11 cellular contexts compared by ENCODE assay signal in the genomic region with DNA sequence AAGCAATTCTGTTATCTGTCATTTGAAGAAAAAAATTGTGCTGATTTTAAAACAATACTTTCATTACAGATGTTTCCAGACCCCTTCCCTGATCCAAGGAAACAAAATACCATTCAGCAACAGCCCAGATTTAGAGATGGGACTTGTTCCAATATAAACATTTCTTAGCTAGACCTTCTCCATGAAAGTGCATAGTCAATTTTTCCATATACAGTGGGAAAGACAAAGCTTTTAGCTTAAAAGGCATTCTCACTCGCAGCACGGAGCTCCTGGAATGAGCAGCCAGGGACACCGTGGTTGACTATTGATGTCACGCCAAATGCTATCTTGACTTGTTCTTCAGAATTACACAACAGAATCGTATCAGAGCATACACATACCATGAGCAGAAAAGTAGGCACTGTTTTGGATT. TPM values are rescaled to one million over a fixed set of nuclear protein-coding genes. Genes with fewer than 3 reads are reported as not detected.
DNase-seq lines count a peak whose midpoint lies in the region; ATAC-seq and TF ChIP-seq lines count a peak whose summit lies in the region.
"Had no signal": no experiment of that assay in that cellular context is flagged by ENCODE, and none has a peak within 500 bp of the region (broad histone marks: within the 10 kb centered on the region; RNA-seq: fewer than 3 reads in every experiment).

No MANE protein-coding gene starts in this region.

- TF ChIP-seq CTCF in mucosa of descending colon (IDR thresholded peaks at IDR 0.05) (no peak), upper lobe of right lung (IDR thresholded peaks at IDR 0.05) (no peak), GM10248 (IDR thresholded peaks at IDR 0.05; ENCODE audit: control extremely low read depth, extremely low read depth, low read depth, missing control alignments) (no peak)

- no peaks in the 10 kb centered on the region for H3K4me1 ChIP-seq in esophagus (ENCODE audit: control insufficient read depth in 2 of 2, insufficient read depth in 2 of 2, low read length in 1 of 2)
- no peaks in the 10 kb centered on the region for H3K4me1 ChIP-seq in mucosa of descending colon (ENCODE audit: low read depth)
- peaks cover 60% of the 10 kb centered on the region for H3K4me1 ChIP-seq in upper lobe of right lung

- H3K27ac ChIP-seq in esophagus (ENCODE audit: low read depth in 2 of 2, low read length in 1 of 2) (peak overlapping the region; percentile 60 to 66), upper lobe of right lung (peak overlapping the region; percentile 20)
- H3K27ac ChIP-seq: foreskin keratinocyte had no signal

- ATAC-seq in mucosa of descending colon = peak; percentile 18
- ATAC-seq in upper lobe of right lung = no peak
- no peak for ATAC-seq in GM19328 (IDR thresholded peaks at IDR 0.05; ENCODE audit: unreplicated experiment)
- ATAC-seq: foreskin keratinocyte had no signal

- CTCF ChIA-PET in GM10248 (lab: Yijun Ruan, JAX) = interaction anchor here (1.1 to 1.4 kb wide), 2 partner anchors 10 to 20 kb away, joined by 3 to 4 read pairs; no protein-coding TSS in a partner anchor

- POLR2A ChIA-PET in GM10248 (lab: Yijun Ruan, JAX) = no interaction called here

- H3K9me3 ChIP-seq in esophagus (ENCODE audit: control insufficient read depth in 2 of 2, insufficient read depth in 1 of 2, low read depth in 1 of 2, low read length in 1 of 2) (no peaks in the 10 kb centered on the region), mucosa of descending colon (no peaks in the 10 kb centered on the region), upper lobe of right lung (no peaks in the 10 kb centered on the region)

- DNase-seq in NCI-H1092 treated with DMSO at 0.1 percent for 48 hours (lab: John Stamatoyannopoulos, UW) (peak; percentile 25), NCI-H1092 (lab: John Stamatoyannopoulos, UW) (no peak), mucosa of descending colon (no peak), upper lobe of right lung (no peak), GM10248 (ENCODE audit: extremely low spot score) (no peak)
- no peak for DNase-seq in activated CD8-positive, alpha-beta memory T cell treated with anti-CD3 and anti-CD28 coated beads, Interleukin-2, amount 50 U/mL, for 48 hours
- DNase-seq: 8988T; activated naive CD4-positive, alpha-beta T cell treated with anti-CD3 and anti-CD28 coated beads, Interleukin-2, amount 50 U/mL, for 16 hours; foreskin keratinocyte had no signal

- H3K27me3 ChIP-seq in esophagus (ENCODE audit: control insufficient read depth in 1 of 2, insufficient read depth in 2 of 2, low read length in 2 of 2) (no peaks in the 10 kb centered on the region), upper lobe of right lung (no peaks in the 10 kb centered on the region)
- H3K27me3 ChIP-seq: foreskin keratinocyte had no signal

- H3K4me3 ChIP-seq in esophagus (ENCODE audit: low read depth in 1 of 2, low read length in 2 of 2) (no peak overlapping the region), mucosa of descending colon (no peak overlapping the region), upper lobe of right lung (no peak overlapping the region)

- intact Hi-C loops in mucosa of descending colon (cut with DNase I, micrococcal nuclease) = no loop called here
- intact Hi-C loops in upper lobe of right lung (cut with DNase I) = no loop called here

- 27 to 29% methylated on average over 5 of the region's 5 CpGs for WGBS in esophagus, 2 donors

- H3K36me3 ChIP-seq in esophagus (ENCODE audit: control insufficient read depth in 2 of 2, insufficient read depth in 2 of 2, low read length in 1 of 2) (no peaks in the 10 kb centered on the region), mucosa of descending colon (ENCODE audit: low read depth) (no peaks in the 10 kb centered on the region), upper lobe of right lung (no peaks in the 10 kb centered on the region)

RNA-seq across cellular contexts. Expression of gene LAMA4, which starts 21.5 kb away (rescaled TPM):
- polyA plus RNA-seq in esophagus = 10 to 100 TPM; 10.9 to 13.6 TPM
- total RNA-seq in mucosa of descending colon = 100 to 1,000 TPM in 1 of 3 donors, 10 to 100 TPM in 2; 15.9 to 101 (median 37.0) TPM
- total RNA-seq in upper lobe of right lung = 134 TPM
- total RNA-seq: foreskin keratinocyte had no signal
